Comparison of ENCODE assay signal across 8 cellular contexts in the genomic region with DNA sequence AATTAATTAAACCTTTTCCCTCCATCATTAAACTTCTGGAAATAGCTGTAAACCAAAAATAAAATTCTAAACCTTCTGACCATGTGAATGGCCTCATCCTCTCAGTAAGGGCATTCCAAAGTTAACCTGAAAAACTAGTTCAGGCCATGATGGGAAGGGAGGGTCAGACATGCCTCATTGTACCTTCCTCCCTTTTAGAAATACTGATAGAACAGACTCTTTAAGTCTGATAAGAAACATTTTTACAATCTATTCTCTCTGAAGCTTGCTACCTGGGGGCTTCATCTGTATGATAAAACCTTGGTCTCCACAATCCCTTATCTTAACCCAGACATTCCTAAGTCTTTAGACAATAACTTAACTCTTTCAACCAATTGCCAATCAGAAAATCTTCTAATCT. TPM values are rescaled to one million over a fixed set of nuclear protein-coding genes. Genes with fewer than 3 reads are reported as not detected.
DNase-seq lines count a peak whose midpoint lies in the region; ATAC-seq and TF ChIP-seq lines count a peak whose summit lies in the region.
"Not testable (repeated sequence)": the region's sequence is repeated elsewhere in the genome, so short reads cannot be mapped to it uniquely, and the experiment has no call there.
"Had no signal": no experiment of that assay in that cellular context is flagged by ENCODE, and none has a peak within 500 bp of the region (broad histone marks: within the 10 kb centered on the region; RNA-seq: fewer than 3 reads in every experiment).

No MANE protein-coding gene starts in this region.

- H3K9ac ChIP-seq in IMR-90 (ENCODE audit: low read depth, low read length); mesendoderm (ENCODE audit: low read length): not testable (repeated sequence)

- not testable (repeated sequence) for H3K27me3 ChIP-seq in Caco-2 (replicated peaks; ENCODE audit: control insufficient read depth, insufficient read depth, low read length); IMR-90 (ENCODE audit: control insufficient read depth, insufficient read depth, low read length); Panc1 (ENCODE audit: control insufficient read depth, insufficient read depth, low read length); mesendoderm (ENCODE audit: insufficient read depth, low read length, poor library complexity); psoas muscle (ENCODE audit: insufficient read depth in 3 of 3, low read length in 2 of 3)

- H3K4me2 ChIP-seq in IMR-90 (ENCODE audit: low read depth, low read length); mesendoderm (ENCODE audit: low read length): not testable (repeated sequence)

- H4K20me1 ChIP-seq in IMR-90 (ENCODE audit: insufficient read depth, low read length): not testable (repeated sequence)

- H2AK5ac ChIP-seq in IMR-90 (ENCODE audit: low read depth, low read length): peak overlapping the region; percentile 53; the same call in 1 of the 2 replicates
- not testable (repeated sequence) for H2AK5ac ChIP-seq in mesendoderm (ENCODE audit: low read length)

- H3K9me3 Mint-ChIP-seq in Caco-2 (ENCODE audit: unreplicated experiment): peaks cover 14% of the 10 kb centered on the region
- not testable (repeated sequence) for H3K9me3 Mint-ChIP-seq in type B pancreatic cell

- dilution Hi-C loops in IMR-90 (cut with HindIII; ENCODE audit: low sequenced_read_pairs, unreplicated experiment): not testable (repeated sequence)

- H3K27me3 Mint-ChIP-seq in Caco-2 (ENCODE audit: insufficient read depth, unreplicated experiment); type B pancreatic cell: not testable (repeated sequence)

- H2BK15ac ChIP-seq in IMR-90 (ENCODE audit: low read depth, low read length): 0 out of 3 replicates have a peak overlapping the region, but pooled peaks have one; percentile 28
- H2BK15ac ChIP-seq in mesendoderm (replicated peaks; ENCODE audit: low read depth): not testable (repeated sequence)

- not testable (repeated sequence) for H2AK9ac ChIP-seq in IMR-90 (replicated peaks; ENCODE audit: low read depth, low read length, poor library complexity)

- H4K8ac ChIP-seq in IMR-90 (ENCODE audit: low read depth in 2 of 2, low read length in 2 of 2); mesendoderm (ENCODE audit: low read depth, low read length): not testable (repeated sequence)

- peaks cover 20% of the 10 kb centered on the region for H3K9me1 ChIP-seq in IMR-90 (ENCODE audit: insufficient read depth, low read length)

- in situ Hi-C loops in IMR-90 (cut with MboI; ENCODE audit: low sequenced_read_pairs); Panc1 (cut with HindIII; ENCODE audit: low pct_unique_long_range_greater_than_20kb, low sequenced_read_pairs): not testable (repeated sequence)

- TF ChIP-seq POLR2A in IMR-90 (IDR thresholded peaks at IDR 0.05; ENCODE audit: low read depth, low read length): not testable (repeated sequence)

- not testable (repeated sequence) for H3K18ac ChIP-seq in IMR-90 (ENCODE audit: low read depth, low read length); mesendoderm (ENCODE audit: low read length)

- TF ChIP-seq RAD21 in IMR-90 (IDR thresholded peaks at IDR 0.05; ENCODE audit: low read length): not testable (repeated sequence)

- TF ChIP-seq CTCF in Caco-2 (IDR thresholded peaks at IDR 0.05; ENCODE audit: insufficient read depth in 1 of 2, low read depth in 1 of 2, low read length in 1 of 2, severe bottlenecking in 1 of 2, unreplicated experiment in 1 of 2); IMR-90 (conservative IDR thresholded peaks at IDR 0.05; ENCODE audit: low read depth, low read length); Panc1 (IDR thresholded peaks at IDR 0.05); epithelial cell of esophagus (IDR thresholded peaks at IDR 0.05; ENCODE audit: insufficient read depth, low read depth, low read length, missing control alignments); psoas muscle (IDR thresholded peaks at IDR 0.05); type B pancreatic cell (conservative IDR thresholded peaks at IDR 0.05): not testable (repeated sequence)

- H3K36me3 ChIP-seq in Caco-2 (ENCODE audit: control insufficient read depth, insufficient read depth, low read length); IMR-90 (ENCODE audit: control insufficient read depth, insufficient read depth, low read length); Panc1 (ENCODE audit: control insufficient read depth, insufficient read depth, low read length); mesendoderm (ENCODE audit: control insufficient read depth, insufficient read depth, low read length); psoas muscle (ENCODE audit: insufficient read depth in 1 of 2, low read depth in 1 of 2): not testable (repeated sequence)

- not testable (repeated sequence) for H3K4ac ChIP-seq in IMR-90 (ENCODE audit: low read depth, low read length); mesendoderm (ENCODE audit: low read depth, low read length)

- not testable (repeated sequence) for H4K5ac ChIP-seq in IMR-90 (ENCODE audit: low read depth, low read length); mesendoderm (ENCODE audit: low read length)

- CTCF ChIA-PET in Caco-2 (lab: Charles Lee): interaction anchor here (0.8 to 1.9 kb wide), 3 partner anchors 8 to 179 kb away, joined by 4 to 6 read pairs (median 5); no protein-coding TSS in a partner anchor
- CTCF ChIA-PET in IMR-90 (lab: Yijun Ruan, JAX); Panc1 (lab: Charles Lee): not testable (repeated sequence)

- H2BK120ac ChIP-seq in IMR-90 (ENCODE audit: low read depth, low read length); mesendoderm (ENCODE audit: low read depth, low read length): not testable (repeated sequence)

- H3K56ac ChIP-seq in IMR-90 (ENCODE audit: extremely low read depth, insufficient read depth, low read length); mesendoderm (ENCODE audit: low read length): not testable (repeated sequence)

- H3K79me1 ChIP-seq in IMR-90 (ENCODE audit: low read depth in 1 of 2, low read length in 2 of 2); mesendoderm (ENCODE audit: low read length): not testable (repeated sequence)

- ATAC-seq in IMR-90 (ENCODE audit: low read depth); Panc1; psoas muscle: not testable (repeated sequence)

- peak; percentile 70 to 71 for DNase-seq in Caco-2
- DNase-seq in IMR-90; Panc1 (ENCODE audit: low read depth, low spot score); psoas muscle; type B pancreatic cell (ENCODE audit: extremely low spot score, unreplicated experiment): not testable (repeated sequence)
- peak; percentile 13 for DNase-seq in epithelial cell of esophagus (ENCODE audit: low read depth)
- DNase-seq in mesendoderm: peak; percentile 80

- H3K27ac Mint-ChIP-seq in Caco-2 (ENCODE audit: unreplicated experiment) (peak overlapping the region; percentile 93), type B pancreatic cell (peak overlapping the region; percentile 77)

- H3K4me1 Mint-ChIP-seq in Caco-2 (ENCODE audit: low read depth, unreplicated experiment): peaks cover 61% of the 10 kb centered on the region
- H3K4me1 Mint-ChIP-seq in type B pancreatic cell (ENCODE audit: unreplicated experiment): peaks cover 16% of the 10 kb centered on the region

- intact Hi-C loops in Caco-2 (cut with micrococcal nuclease; ENCODE audit: unreplicated experiment): loop anchor here (1.0 to 5.0 kb wide), 4 partner anchors 9 to 67 kb away; no protein-coding TSS in a partner anchor
- intact Hi-C loops in IMR-90 (cut with micrococcal nuclease); Panc1 (cut with micrococcal nuclease; ENCODE audit: unreplicated experiment): not testable (repeated sequence)
- intact Hi-C loops in psoas muscle (cut with DNase I): loop anchor here in 1 of 2 donors (5.0 kb wide), 1 partner anchor 63 kb away; no protein-coding TSS in a partner anchor

- H3K4me1 ChIP-seq in Caco-2 (peaks cover 69% of the 10 kb centered on the region), IMR-90 (ENCODE audit: control insufficient read depth, insufficient read depth, low read length) (peaks cover 18% of the 10 kb centered on the region), Panc1 (ENCODE audit: control insufficient read depth, insufficient read depth, low read length) (peaks cover 46% of the 10 kb centered on the region), mesendoderm (ENCODE audit: control insufficient read depth, low read depth, low read length) (peaks cover 37% of the 10 kb centered on the region), psoas muscle (peaks cover 31% of the 10 kb centered on the region)

- POLR2A ChIA-PET in Caco-2 (lab: Charles Lee): interaction anchor here (0.8 to 1.4 kb wide), 2 partner anchors 8 to 61 kb away, joined by 3 to 5 read pairs; no protein-coding TSS in a partner anchor
- POLR2A ChIA-PET in IMR-90 (lab: Charles Lee; ENCODE audit: unreplicated experiment); Panc1 (lab: Charles Lee): not testable (repeated sequence)

- not testable (repeated sequence) for H3K9me3 ChIP-seq in Caco-2; IMR-90 (ENCODE audit: control insufficient read depth, insufficient read depth, low read length); Panc1 (ENCODE audit: control insufficient read depth, insufficient read depth, low read depth, low read length); psoas muscle

- H2BK20ac ChIP-seq in IMR-90 (ENCODE audit: low read depth, low read length): not testable (repeated sequence)

- not testable (repeated sequence) for H3K4me3 ChIP-seq in Caco-2 (ENCODE audit: low read depth, low read length); IMR-90 (ENCODE audit: insufficient read depth, low read depth, low read length); Panc1 (ENCODE audit: low read depth in 2 of 2, low read length in 2 of 2); epithelial cell of esophagus (ENCODE audit: low read length); mesendoderm (ENCODE audit: low read length); psoas muscle

- H3K14ac ChIP-seq in IMR-90 (replicated peaks; ENCODE audit: low read depth, low read length): not testable (repeated sequence)

- H3K23ac ChIP-seq in IMR-90 (ENCODE audit: low read depth, low read length); mesendoderm (ENCODE audit: low read length): not testable (repeated sequence)

- not testable (repeated sequence) for H3K27ac ChIP-seq in IMR-90 (ENCODE audit: insufficient read depth, low read length); mesendoderm (ENCODE audit: low read depth, low read length)
- peak overlapping the region; percentile 70 for H3K27ac ChIP-seq in Panc1 (ENCODE audit: low read length)
- H3K27ac ChIP-seq in psoas muscle: peak overlapping the region; percentile 83

- BruUV-seq in Caco-2 (replicated peaks; lab: Mats Ljungman, UMichigan); IMR-90 (replicated peaks; lab: Mats Ljungman, UMichigan); Panc1 (replicated peaks; lab: Mats Ljungman, UMichigan): not testable (repeated sequence)

- peak overlapping the region; percentile 60 for H3K4me3 Mint-ChIP-seq in Caco-2 (ENCODE audit: unreplicated experiment)
- peak overlapping the region; percentile 20 for H3K4me3 Mint-ChIP-seq in type B pancreatic cell

- peaks cover 35% of the 10 kb centered on the region for H3K36me3 Mint-ChIP-seq in Caco-2 (ENCODE audit: insufficient read depth, unreplicated experiment)
- not testable (repeated sequence) for H3K36me3 Mint-ChIP-seq in type B pancreatic cell

- not testable (repeated sequence) for H2BK5ac ChIP-seq in IMR-90 (ENCODE audit: low read depth, low read length, poor library complexity, severe bottlenecking); mesendoderm (ENCODE audit: low read length)

- not testable (repeated sequence) for H2AFZ ChIP-seq in IMR-90 (replicated peaks; ENCODE audit: low read length, poor library complexity)

- not testable (repeated sequence) for H3K79me2 ChIP-seq in mesendoderm (ENCODE audit: control insufficient read depth, insufficient read depth, low read length)

- H4K91ac ChIP-seq in IMR-90 (ENCODE audit: insufficient read depth, low read depth, low read length): not testable (repeated sequence)

RNA-seq across cellular contexts. Expression of gene LIFR, which starts 43.3 kb away (rescaled TPM):
- total RNA-seq in Caco-2 (2022) (4.8 and 5.1 TPM in 2 replicates), IMR-90 (2012; rRNA removed) (10.4 and 13.9 TPM in 2 replicates), Panc1 (2021; ENCODE audit: unreplicated experiment) (91.3 TPM), psoas muscle (10 to 100 TPM; 28.9 to 74.5 (median 57.1) TPM), type B pancreatic cell (ENCODE audit: low replicate concordance) (15.6 and 32.7 TPM in 2 replicates)
- polyA plus RNA-seq in IMR-90 (2012; rRNA removed) (1.6 and 1.9 TPM in 2 replicates), psoas muscle (10 to 100 TPM; 10.1 to 27.4 (median 10.4) TPM)
- polyA plus RNA-seq in IMR-90 (2012; cell fraction: cytosol; rRNA removed): 0.35 and 0.54 TPM in 2 replicates
- polyA plus RNA-seq in IMR-90 (2012; cell fraction: nucleus; rRNA removed; ENCODE audit: low replicate concordance): 0.50 and 4.3 TPM in 2 replicates
- 20.6 TPM for polyA plus RNA-seq in Panc1 (2012; ENCODE audit: insufficient read length)
- 5.4 TPM for polyA plus RNA-seq in mesendoderm (2013, experiment 1 of 2)
- polyA plus RNA-seq in mesendoderm (2013, experiment 2 of 2): 5.0 TPM
- total RNA-seq: CD8-positive, alpha-beta T cell had no signal
